In genomic region chr19:47037766-47038165, GRCh38 we compare ENCODE assay signal across 15 cellular contexts. TPM values are rescaled to one million over a fixed set of nuclear protein-coding genes. Genes with fewer than 3 reads are reported as not detected.
"Had no signal": no experiment of that assay in that cellular context is flagged by ENCODE, and none has a peak within 500 bp of the region (broad histone marks: within the 10 kb centered on the region; RNA-seq: fewer than 3 reads in every experiment).

No MANE protein-coding gene starts in this region.

- H3K4me3 ChIP-seq: esophagus squamous epithelium, left ventricle myocardium inferior, ovary, right lobe of liver, smooth muscle cell, thoracic aorta had no signal

- H3K27ac Mint-ChIP-seq: activated T-helper 1 cell treated with anti-CD3 and anti-CD28 coated beads, Interleukin-12 subunit alpha, Interleukin-12 subunit beta, Interleukin-2, Interleukin-4 antibody, amounts not matched to agents 30 ng/mL and 10 ng/mL and 1 ng/mL, durations not matched to agents 14 hours and 24 hours and 36 hours; memory B cell had no signal

- H3K4me3 Mint-ChIP-seq: activated T-helper 1 cell treated with anti-CD3 and anti-CD28 coated beads, Interleukin-12 subunit alpha, Interleukin-12 subunit beta, Interleukin-2, Interleukin-4 antibody, amounts not matched to agents 30 ng/mL and 10 ng/mL and 1 ng/mL, durations not matched to agents 14 hours and 24 hours and 36 hours; memory B cell; stimulated activated naive CD8-positive, alpha-beta T cell treated with anti-CD3 and anti-CD28 coated beads, Interleukin-15, amount 100 ng/mL, for 72 hours had no signal

- H3K9me3 ChIP-seq: esophagus squamous epithelium, left ventricle myocardium inferior, ovary, right lobe of liver, thoracic aorta had no signal

- H3K4me2 ChIP-seq: smooth muscle cell had no signal

- DNase-seq: activated naive CD4-positive, alpha-beta T cell treated with Interleukin-2 at 50 U/mL for 16 hours; central memory CD4-positive, alpha-beta T cell; cortex of kidney; effector CD8-positive, alpha-beta T cell; esophagus squamous epithelium; hypothalamus; left ventricle myocardium inferior; naive thymus-derived CD8-positive, alpha-beta T cell; ovary; right lobe of liver; stimulated activated naive CD8-positive, alpha-beta T cell treated with anti-CD3 and anti-CD28 coated beads, Interleukin-15, amount 100 ng/mL, for 72 hours had no signal

- H3K27ac ChIP-seq: esophagus squamous epithelium, left ventricle myocardium inferior, ovary, right lobe of liver, thoracic aorta had no signal

- H3K27me3 ChIP-seq: ovary, right lobe of liver had no signal

- H3K36me3 Mint-ChIP-seq: memory B cell had no signal

- H3K36me3 ChIP-seq: esophagus squamous epithelium, left ventricle myocardium inferior, ovary, right lobe of liver, thoracic aorta had no signal

- H3K27me3 Mint-ChIP-seq: memory B cell; stimulated activated naive CD8-positive, alpha-beta T cell treated with anti-CD3 and anti-CD28 coated beads, Interleukin-15, amount 100 ng/mL, for 72 hours had no signal

- H3K9me3 Mint-ChIP-seq: activated T-helper 1 cell treated with anti-CD3 and anti-CD28 coated beads, Interleukin-12 subunit alpha, Interleukin-12 subunit beta, Interleukin-2, Interleukin-4 antibody, amounts not matched to agents 30 ng/mL and 10 ng/mL and 1 ng/mL, durations not matched to agents 14 hours and 24 hours and 36 hours; memory B cell; naive thymus-derived CD8-positive, alpha-beta T cell; stimulated activated naive CD8-positive, alpha-beta T cell treated with anti-CD3 and anti-CD28 coated beads, Interleukin-15, amount 100 ng/mL, for 72 hours had no signal

RNA-seq across cellular contexts. Expression of gene NPAS1, which starts 18.1 kb away (rescaled TPM):
- total RNA-seq: left ventricle myocardium inferior had no signal
